In the genomic region with DNA sequence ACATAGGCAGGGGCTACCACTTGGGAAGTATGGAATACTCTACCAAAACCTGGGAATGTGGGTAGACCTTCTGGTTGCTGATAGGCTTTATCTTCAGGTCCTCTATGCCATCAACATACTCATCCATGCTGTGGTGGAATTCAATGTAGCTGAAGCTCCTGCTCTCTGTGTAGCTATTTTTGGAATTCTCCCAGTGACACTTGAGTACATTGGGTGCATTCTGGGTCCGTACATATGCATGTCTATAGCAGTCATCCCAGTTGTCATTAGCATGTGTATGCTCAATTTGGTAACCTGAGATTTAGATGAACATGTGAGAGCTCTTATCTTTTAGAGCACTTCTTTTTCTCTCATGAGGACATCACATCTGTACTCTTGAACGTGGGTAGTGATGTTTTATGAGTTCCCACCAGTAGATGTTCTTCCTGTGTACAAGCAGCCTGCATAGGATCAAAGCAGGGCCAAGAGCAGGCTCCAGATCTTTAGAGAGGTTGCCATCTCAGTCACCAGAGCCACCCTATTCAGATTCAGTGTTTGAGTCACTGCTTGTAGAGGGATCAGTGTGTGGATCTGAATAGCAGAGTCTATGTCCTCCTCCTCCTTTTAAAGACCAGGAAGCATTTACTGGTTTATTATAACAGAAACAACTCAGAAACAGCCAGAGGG, we compare ENCODE assay signal across 18 cellular contexts.
DNase-seq lines count a peak whose midpoint lies in the region; ATAC-seq lines count a peak whose summit lies in the region.
"Had no signal": no experiment of that assay in that cellular context is flagged by ENCODE, and none has a peak within 500 bp of the region (broad histone marks: within the 10 kb centered on the region; RNA-seq: fewer than 3 reads in every experiment).

No MANE protein-coding gene starts in this region.

- no peaks in the 10 kb centered on the region for H3K27me3 Mint-ChIP-seq in activated CD4-positive, alpha-beta memory T cell treated with anti-CD3 and anti-CD28 coated beads for 36 hours
- H3K27me3 Mint-ChIP-seq in activated CD4-positive, alpha-beta memory T cell treated with anti-CD3 and anti-CD28 coated beads, Interleukin-2, amount 10 ng/mL, durations not matched to agents 7 days and 5 days, result no peaks in the 10 kb centered on the region
- H3K27me3 Mint-ChIP-seq in T-cell, result no peaks in the 10 kb centered on the region
- H3K27me3 Mint-ChIP-seq in naive thymus-derived CD4-positive, alpha-beta T cell, result no peaks in the 10 kb centered on the region

- peaks cover 30% of the 10 kb centered on the region for H3K36me3 Mint-ChIP-seq in activated CD4-positive, alpha-beta memory T cell treated with anti-CD3 and anti-CD28 coated beads for 36 hours
- H3K36me3 Mint-ChIP-seq in activated CD4-positive, alpha-beta memory T cell treated with anti-CD3 and anti-CD28 coated beads, Interleukin-2, amount 10 ng/mL, durations not matched to agents 7 days and 5 days (ENCODE audit: low read depth), result peaks cover 33% of the 10 kb centered on the region
- H3K36me3 Mint-ChIP-seq in T-cell, result peaks cover 33% of the 10 kb centered on the region
- H3K36me3 Mint-ChIP-seq in naive thymus-derived CD4-positive, alpha-beta T cell, result peaks cover 0 to 48% (median 28%) of the 10 kb centered on the region in 5 donors

- H3K4me3 Mint-ChIP-seq in activated CD4-positive, alpha-beta memory T cell treated with anti-CD3 and anti-CD28 coated beads for 36 hours, result no peak overlapping the region
- no peak overlapping the region for H3K4me3 Mint-ChIP-seq in activated CD4-positive, alpha-beta memory T cell treated with anti-CD3 and anti-CD28 coated beads, Interleukin-2, amount 10 ng/mL, durations not matched to agents 7 days and 5 days
- peak overlapping the region in 1 of 3 donors; percentile 60 for H3K4me3 Mint-ChIP-seq in T-cell
- H3K4me3 Mint-ChIP-seq in naive thymus-derived CD4-positive, alpha-beta T cell, result peak overlapping the region in 9 of 10 donors; percentile 43 to 68 (median 62)
- H3K4me3 Mint-ChIP-seq: neural progenitor cell had no signal

- H3K36me3 ChIP-seq in HAP-1 (replicated peaks), result no peaks in the 10 kb centered on the region
- peaks cover 0 to 11% (median 0%) of the 10 kb centered on the region in 3 experiments for H3K36me3 ChIP-seq in naive thymus-derived CD4-positive, alpha-beta T cell (ENCODE audit: control insufficient read depth in 2 of 3, insufficient read depth in 3 of 3, low read length in 3 of 3)
- H3K36me3 ChIP-seq: cardiac muscle cell, neural progenitor cell, thyroid gland had no signal

- no peak overlapping the region for H3K4me3 ChIP-seq in HAP-1
- H3K4me3 ChIP-seq in naive thymus-derived CD4-positive, alpha-beta T cell (ENCODE audit: low read length), result no peak overlapping the region
- H3K4me3 ChIP-seq: cardiac muscle cell, lower lobe of right lung, neural progenitor cell, thyroid gland had no signal

- H3K4me1 ChIP-seq in HAP-1, result peaks cover 34% of the 10 kb centered on the region
- H3K4me1 ChIP-seq in naive thymus-derived CD4-positive, alpha-beta T cell (ENCODE audit: control insufficient read depth in 2 of 2, insufficient read depth in 2 of 2, low read length in 2 of 2), result peaks cover 10 to 35% of the 10 kb centered on the region in 2 donors
- H3K4me1 ChIP-seq: neural progenitor cell had no signal

- peak; percentile 46 for DNase-seq in activated CD4-positive, alpha-beta memory T cell treated with anti-CD3 and anti-CD28 coated beads for 36 hours
- no peak for DNase-seq in activated CD4-positive, alpha-beta memory T cell treated with anti-CD3 and anti-CD28 coated beads, Interleukin-2, amount 10 ng/mL, durations not matched to agents 7 days and 5 days
- DNase-seq in HAP-1 (ENCODE audit: low spot score in 2 of 2) (peak; percentile 32 to 81), T-cell (no peak), NCI-H1930 (lab: John Stamatoyannopoulos, UW) (no peak), MV-4-11 (lab: John Stamatoyannopoulos, UW) (no peak)
- no peak for DNase-seq in naive thymus-derived CD4-positive, alpha-beta T cell
- DNase-seq: ACHN; Calu3; effector CD4-positive, alpha-beta T cell; lower lobe of right lung; SIG-M5; stimulated activated CD4-positive, alpha-beta T cell treated with anti-CD3 and anti-CD28 coated beads, Interleukin-2, amount 100 ng/mL, for 24 hours; T1000; thyroid gland had no signal

- POLR2A ChIA-PET in activated CD4-positive, alpha-beta memory T cell treated with anti-CD3 and anti-CD28 coated beads for 36 hours (lab: Charles Lee), result no interaction called here
- POLR2A ChIA-PET in activated CD4-positive, alpha-beta memory T cell treated with anti-CD3 and anti-CD28 coated beads, Interleukin-2, amount 10 ng/mL, durations not matched to agents 7 days and 5 days (lab: Charles Lee), result interaction anchor here (1.2 to 1.3 kb wide), 2 partner anchors 30 to 31 kb away, joined by 3 to 4 read pairs; no protein-coding TSS in a partner anchor
- POLR2A ChIA-PET in T-cell (lab: Charles Lee), result interaction anchor here (0.6 to 1.0 kb wide), 3 partner anchors 11 to 351 kb away, joined by 3 to 4 read pairs (median 4); no protein-coding TSS in a partner anchor
- POLR2A ChIA-PET in naive thymus-derived CD4-positive, alpha-beta T cell (lab: Charles Lee), result no interaction called here

- no peaks in the 10 kb centered on the region for H3K9me3 Mint-ChIP-seq in activated CD4-positive, alpha-beta memory T cell treated with anti-CD3 and anti-CD28 coated beads for 36 hours
- H3K9me3 Mint-ChIP-seq in activated CD4-positive, alpha-beta memory T cell treated with anti-CD3 and anti-CD28 coated beads, Interleukin-2, amount 10 ng/mL, durations not matched to agents 7 days and 5 days, result no peaks in the 10 kb centered on the region
- H3K9me3 Mint-ChIP-seq in T-cell, result no peaks in the 10 kb centered on the region
- no peaks in the 10 kb centered on the region for H3K9me3 Mint-ChIP-seq in naive thymus-derived CD4-positive, alpha-beta T cell

- H3K27ac ChIP-seq in naive thymus-derived CD4-positive, alpha-beta T cell (ENCODE audit: low read depth, low read length), result no peak overlapping the region
- H3K27ac ChIP-seq: cardiac muscle cell, lower lobe of right lung, neural progenitor cell, thyroid gland had no signal

- CTCF ChIA-PET in activated CD4-positive, alpha-beta memory T cell treated with anti-CD3 and anti-CD28 coated beads for 36 hours (lab: Charles Lee), result no interaction called here
- CTCF ChIA-PET in activated CD4-positive, alpha-beta memory T cell treated with anti-CD3 and anti-CD28 coated beads, Interleukin-2, amount 10 ng/mL, durations not matched to agents 7 days and 5 days (lab: Charles Lee), result interaction anchor here (1.3 to 3.1 kb wide), 5 partner anchors 20 to 202 kb away, joined by 3 to 9 read pairs (median 4); no protein-coding TSS in a partner anchor
- CTCF ChIA-PET in T-cell (lab: Charles Lee), result interaction anchor here in 1 of 2 donors (0.6 kb wide), 1 partner anchor 199 kb away, joined by 3 read pairs; no protein-coding TSS in a partner anchor
- CTCF ChIA-PET in naive thymus-derived CD4-positive, alpha-beta T cell (lab: Charles Lee), result no interaction called here

- H3K27ac Mint-ChIP-seq in activated CD4-positive, alpha-beta memory T cell treated with anti-CD3 and anti-CD28 coated beads for 36 hours, result no peak overlapping the region
- H3K27ac Mint-ChIP-seq in activated CD4-positive, alpha-beta memory T cell treated with anti-CD3 and anti-CD28 coated beads, Interleukin-2, amount 10 ng/mL, durations not matched to agents 7 days and 5 days, result no peak overlapping the region
- H3K27ac Mint-ChIP-seq in T-cell, result peak overlapping the region; percentile 86 to 88
- H3K27ac Mint-ChIP-seq in naive thymus-derived CD4-positive, alpha-beta T cell, result peak overlapping the region; percentile 21 to 90 (median 79)
- H3K27ac Mint-ChIP-seq: neural progenitor cell had no signal

- no peaks in the 10 kb centered on the region for H3K9me3 ChIP-seq in HAP-1
- no peaks in the 10 kb centered on the region for H3K9me3 ChIP-seq in naive thymus-derived CD4-positive, alpha-beta T cell (ENCODE audit: control insufficient read depth in 2 of 3, low read length in 3 of 3)
- H3K9me3 ChIP-seq: lower lobe of right lung, thyroid gland had no signal

- ATAC-seq in T-cell (replicated peaks in 1 of 4) (peak in 3 of 4 experiments; percentile 33 to 63 (median 34)), HG03354 (IDR thresholded peaks at IDR 0.05; ENCODE audit: poor library complexity, severe bottlenecking, unreplicated experiment) (no peak)
- peak; percentile 29 for ATAC-seq in naive thymus-derived CD4-positive, alpha-beta T cell
- ATAC-seq: lower lobe of right lung had no signal

- peaks cover 45% of the 10 kb centered on the region for H3K4me1 Mint-ChIP-seq in activated CD4-positive, alpha-beta memory T cell treated with anti-CD3 and anti-CD28 coated beads for 36 hours (ENCODE audit: low read depth)
- peaks cover 39% of the 10 kb centered on the region for H3K4me1 Mint-ChIP-seq in activated CD4-positive, alpha-beta memory T cell treated with anti-CD3 and anti-CD28 coated beads, Interleukin-2, amount 10 ng/mL, durations not matched to agents 7 days and 5 days
- peaks cover 75 to 94% (median 77%) of the 10 kb centered on the region in 3 donors for H3K4me1 Mint-ChIP-seq in T-cell
- H3K4me1 Mint-ChIP-seq in naive thymus-derived CD4-positive, alpha-beta T cell, result peaks cover 49 to 92% (median 75%) of the 10 kb centered on the region in 7 donors

- intact Hi-C loops in activated CD4-positive, alpha-beta memory T cell treated with anti-CD3 and anti-CD28 coated beads for 36 hours (cut with micrococcal nuclease), result loop anchor here (2.0 kb wide), 3 partner anchors 19 to 67 kb away; no protein-coding TSS in a partner anchor
- intact Hi-C loops in naive thymus-derived CD4-positive, alpha-beta T cell (cut with micrococcal nuclease), result loop anchor here (2.0 kb wide), 2 partner anchors 15 to 29 kb away; no protein-coding TSS in a partner anchor

- no peaks in the 10 kb centered on the region for H3K27me3 ChIP-seq in HAP-1 (ENCODE audit: low read depth)
- H3K27me3 ChIP-seq in naive thymus-derived CD4-positive, alpha-beta T cell (ENCODE audit: control insufficient read depth in 2 of 2, insufficient read depth in 2 of 2, low read length in 2 of 2), result no peaks in the 10 kb centered on the region
- H3K27me3 ChIP-seq: cardiac muscle cell, neural progenitor cell, thyroid gland had no signal

- in situ Hi-C loops in HAP-1 (cut with MboI; ENCODE audit: low sequenced_read_pairs), result no loop called here

Comparison
In these comparisons a context has a peak if more than half of its experiments do, and no peak if none do; other contexts are left out.
1. DNase-seq: peak in activated CD4-positive, alpha-beta memory T cell treated with anti-CD3 and anti-CD28 coated beads for 36 hours (single experiment) and HAP-1 (2 of 2); none in activated CD4-positive, alpha-beta memory T cell treated with anti-CD3 and anti-CD28 coated beads, Interleukin-2, amount 10 ng/mL, durations not matched to agents 7 days and 5 days (single experiment), T-cell (0 of 34), naive thymus-derived CD4-positive, alpha-beta T cell (0 of 9), NCI-H1930 (0 of 2) and MV-4-11 (single experiment).
2. POLR2A ChIA-PET loops: an anchor here in activated CD4-positive, alpha-beta memory T cell treated with anti-CD3 and anti-CD28 coated beads, Interleukin-2, amount 10 ng/mL, durations not matched to agents 7 days and 5 days (1.2 to 1.3 kb wide) and T-cell (0.6 to 1.0 kb wide); none called in activated CD4-positive, alpha-beta memory T cell treated with anti-CD3 and anti-CD28 coated beads for 36 hours and naive thymus-derived CD4-positive, alpha-beta T cell.
3. H3K27ac Mint-ChIP-seq: peak in T-cell (2 of 2) and naive thymus-derived CD4-positive, alpha-beta T cell (9 of 9); none in activated CD4-positive, alpha-beta memory T cell treated with anti-CD3 and anti-CD28 coated beads for 36 hours (single experiment) and activated CD4-positive, alpha-beta memory T cell treated with anti-CD3 and anti-CD28 coated beads, Interleukin-2, amount 10 ng/mL, durations not matched to agents 7 days and 5 days (single experiment).
4. H3K4me3 Mint-ChIP-seq: peak in naive thymus-derived CD4-positive, alpha-beta T cell (9 of 10); none in activated CD4-positive, alpha-beta memory T cell treated with anti-CD3 and anti-CD28 coated beads for 36 hours (single experiment) and activated CD4-positive, alpha-beta memory T cell treated with anti-CD3 and anti-CD28 coated beads, Interleukin-2, amount 10 ng/mL, durations not matched to agents 7 days and 5 days (single experiment).